Comparison of ENCODE assay signal across 10 cellular contexts in genomic region chr10:34537629-34538231, GRCh38.
DNase-seq lines count a peak whose midpoint lies in the region; ATAC-seq, FAIRE-seq and TF ChIP-seq lines count a peak whose summit lies in the region.
"Had no signal": no experiment of that assay in that cellular context is flagged by ENCODE, and none has a peak within 500 bp of the region (broad histone marks: within the 10 kb centered on the region; RNA-seq: fewer than 3 reads in every experiment).

No MANE protein-coding gene starts in this region.

- H3K9me3 Mint-ChIP-seq in chondrocyte (ENCODE audit: low read depth) = peaks cover 9% of the 10 kb centered on the region
- H3K9me3 Mint-ChIP-seq: CD8-positive, alpha-beta T cell had no signal

- FAIRE-seq in H54 (lab: Jason Lieb, UNC) = no peak
- FAIRE-seq: endometrium had no signal

- no peak overlapping the region for H3K4me3 Mint-ChIP-seq in chondrocyte (ENCODE audit: unreplicated experiment)
- H3K4me3 Mint-ChIP-seq: CD8-positive, alpha-beta T cell had no signal

- peak overlapping the region; percentile 10 for H3K27ac Mint-ChIP-seq in chondrocyte (ENCODE audit: unreplicated experiment)
- H3K27ac Mint-ChIP-seq: CD8-positive, alpha-beta T cell had no signal

- TF ChIP-seq CTCF in chondrocyte (IDR thresholded peaks at IDR 0.05) = no peak

- H3K36me3 Mint-ChIP-seq in chondrocyte (ENCODE audit: low read depth) = no peaks in the 10 kb centered on the region
- H3K36me3 Mint-ChIP-seq: CD8-positive, alpha-beta T cell had no signal

- no peak for TF ChIP-seq POLR2A in H54 (IDR thresholded peaks at IDR 0.05; ENCODE audit: low read depth, low read length)

- H3K27me3 Mint-ChIP-seq in chondrocyte (ENCODE audit: low read depth) = no peaks in the 10 kb centered on the region

- ATAC-seq in GM19455 (IDR thresholded peaks at IDR 0.05; ENCODE audit: unreplicated experiment) = peak; percentile 59
- ATAC-seq in HG03060 (IDR thresholded peaks at IDR 0.05; ENCODE audit: low read depth, unreplicated experiment) = peak; percentile 70
- ATAC-seq: CD8-positive, alpha-beta T cell had no signal

- peaks cover 36% of the 10 kb centered on the region for H3K4me1 Mint-ChIP-seq in chondrocyte (ENCODE audit: low read depth)

- DNase-seq in chondrocyte (ENCODE audit: low spot score) = no peak
- no peak for DNase-seq in CD1c-positive myeloid dendritic cell (ENCODE audit: extremely low spot score)
- DNase-seq in NCI-H146 treated with DMSO at 0.1 percent for 48 hours (lab: John Stamatoyannopoulos, UW; ENCODE audit: unreplicated experiment) = no peak
- no peak for DNase-seq in H54 (ENCODE audit: insufficient read length, low spot score)
- no peak for DNase-seq in AML-193 (lab: John Stamatoyannopoulos, UW)
- DNase-seq: CD8-positive, alpha-beta T cell had no signal

- H3K4me3 ChIP-seq in GM08714 (ENCODE audit: low read length) = peak overlapping the region; percentile 13
